In genomic region chr17:74514632-74515035, GRCh38 we compare ENCODE assay signal across 10 cellular contexts. TPM values are rescaled to one million over a fixed set of nuclear protein-coding genes. Genes with fewer than 3 reads are reported as not detected.
DNase-seq lines count a peak whose midpoint lies in the region; ATAC-seq, FAIRE-seq and TF ChIP-seq lines count a peak whose summit lies in the region.
"Had no signal": no experiment of that assay in that cellular context is flagged by ENCODE, and none has a peak within 500 bp of the region (broad histone marks: within the 10 kb centered on the region; RNA-seq: fewer than 3 reads in every experiment).

No MANE protein-coding gene starts in this region.

- H4K5ac ChIP-seq in mesendoderm (ENCODE audit: low read length), result no peak overlapping the region

- H3K79me1 ChIP-seq in mesendoderm (ENCODE audit: low read length), result no peaks in the 10 kb centered on the region

- no peak overlapping the region for H3K27ac ChIP-seq in mesendoderm (ENCODE audit: low read depth, low read length)
- H3K27ac ChIP-seq in left lung, result no peak overlapping the region
- H3K27ac ChIP-seq: pancreas had no signal

- peaks cover 14 to 27% (median 22%) of the 10 kb centered on the region in 7 donors for H3K9me3 Mint-ChIP-seq in CD14-positive monocyte
- peaks cover 21% of the 10 kb centered on the region for H3K9me3 Mint-ChIP-seq in activated T-cell treated with anti-CD3 and anti-CD28 coated beads, Interleukin-2, amount 50 U/mL, for 4 hours

- H3K9me3 ChIP-seq in left lung, result peaks cover 0 to 2% of the 10 kb centered on the region in 2 donors
- H3K9me3 ChIP-seq: pancreas had no signal

- H3K4me1 ChIP-seq in mesendoderm (ENCODE audit: control insufficient read depth, low read depth, low read length) (no peaks in the 10 kb centered on the region), left lung (peaks cover 0 to 18% of the 10 kb centered on the region in 2 donors)
- H3K4me1 ChIP-seq: pancreas had no signal

- peak overlapping the region; percentile 97 to 100 (median 99) for H3K27ac Mint-ChIP-seq in CD14-positive monocyte

- peak in 1 of 2 donors; percentile 10 for ATAC-seq in activated T-cell treated with anti-CD3 and anti-CD28 coated beads, Interleukin-2, amount 50 U/mL, for 4 hours
- ATAC-seq in GM18861 (IDR thresholded peaks at IDR 0.05; ENCODE audit: unreplicated experiment) (no peak), left lung (no peak), GM19328 (IDR thresholded peaks at IDR 0.05; ENCODE audit: unreplicated experiment) (no peak)

- H3K36me3 ChIP-seq in mesendoderm (ENCODE audit: control insufficient read depth, insufficient read depth, low read length) (no peaks in the 10 kb centered on the region), left lung (no peaks in the 10 kb centered on the region)
- H3K36me3 ChIP-seq: pancreas had no signal

- H3K4me3 ChIP-seq in mesendoderm (ENCODE audit: low read length) (peak overlapping the region; percentile 23), left lung (no peak overlapping the region)
- H3K4me3 ChIP-seq: pancreas had no signal

- TF ChIP-seq CTCF in CD14-positive monocyte (IDR thresholded peaks at IDR 0.05) (no peak), left lung (IDR thresholded peaks at IDR 0.05) (no peak)

- no peak overlapping the region for H2BK15ac ChIP-seq in mesendoderm (replicated peaks; ENCODE audit: low read depth)

- no peak for DNase-seq in CD14-positive monocyte (ENCODE audit: low spot score)
- peak; percentile 8 for DNase-seq in GM03348 (ENCODE audit: low spot score)
- DNase-seq in activated T-cell treated with anti-CD3 and anti-CD28 coated beads, Interleukin-2, amount 50 U/mL, for 4 hours, result no peak
- no peak for DNase-seq in mesendoderm
- DNase-seq in left lung, result no peak
- DNase-seq in frontal cortex (ENCODE audit: low spot score in 2 of 2), result no peak
- DNase-seq: pancreas had no signal

- no peak overlapping the region for H2BK5ac ChIP-seq in mesendoderm (ENCODE audit: low read length)

- intact Hi-C loops in CD14-positive monocyte (cut with micrococcal nuclease), result loop anchor here (2.0 kb wide), 2 partner anchors 18 to 54 kb away; no protein-coding TSS in a partner anchor
- intact Hi-C loops in left lung (cut with DNase I), result no loop called here

- WGBS in mesendoderm (ENCODE audit: extremely low coverage, insufficient coverage, low lambda C conversion rate), result no CpG with 5 or more reads among the region's 8 CpGs

- no peak overlapping the region for H3K18ac ChIP-seq in mesendoderm (ENCODE audit: low read length)

- H3K4me2 ChIP-seq in mesendoderm (ENCODE audit: low read length), result no peak overlapping the region

- H3K23ac ChIP-seq in mesendoderm (ENCODE audit: low read length), result no peak overlapping the region

- no peak overlapping the region for H3K56ac ChIP-seq in mesendoderm (ENCODE audit: low read length)

- H4K8ac ChIP-seq in mesendoderm (ENCODE audit: low read depth, low read length), result no peak overlapping the region

- H3K9ac ChIP-seq in mesendoderm (ENCODE audit: low read length), result no peak overlapping the region

- H2AK5ac ChIP-seq in mesendoderm (ENCODE audit: low read length), result no peak overlapping the region

- no peak overlapping the region for H2BK120ac ChIP-seq in mesendoderm (ENCODE audit: low read depth, low read length)

- peaks cover 47% of the 10 kb centered on the region for H3K4me1 Mint-ChIP-seq in CD14-positive monocyte
- peaks cover 22% of the 10 kb centered on the region for H3K4me1 Mint-ChIP-seq in activated T-cell treated with anti-CD3 and anti-CD28 coated beads, Interleukin-2, amount 50 U/mL, for 4 hours (ENCODE audit: low read depth)

- no peak overlapping the region for H3K4me3 Mint-ChIP-seq in CD14-positive monocyte
- peak overlapping the region; percentile 72 for H3K4me3 Mint-ChIP-seq in activated T-cell treated with anti-CD3 and anti-CD28 coated beads, Interleukin-2, amount 50 U/mL, for 4 hours

- no peak for FAIRE-seq in frontal cortex (lab: Jason Lieb, UNC)
- FAIRE-seq: pancreas had no signal

- peaks cover 44 to 45% of the 10 kb centered on the region in 2 donors for H3K36me3 Mint-ChIP-seq in CD14-positive monocyte
- H3K36me3 Mint-ChIP-seq in activated T-cell treated with anti-CD3 and anti-CD28 coated beads, Interleukin-2, amount 50 U/mL, for 4 hours (ENCODE audit: insufficient read depth), result peaks cover 9% of the 10 kb centered on the region

- H3K79me2 ChIP-seq in mesendoderm (ENCODE audit: control insufficient read depth, insufficient read depth, low read length), result no peaks in the 10 kb centered on the region

- peaks cover 0 to 20% (median 9%) of the 10 kb centered on the region in 3 donors for H3K27me3 Mint-ChIP-seq in CD14-positive monocyte (ENCODE audit: low read depth in 3 of 3)
- H3K27me3 Mint-ChIP-seq in activated T-cell treated with anti-CD3 and anti-CD28 coated beads, Interleukin-2, amount 50 U/mL, for 4 hours (ENCODE audit: low read depth), result peaks cover 27% of the 10 kb centered on the region

- no peaks in the 10 kb centered on the region for H3K27me3 ChIP-seq in mesendoderm (ENCODE audit: insufficient read depth, low read length, poor library complexity)
- H3K27me3 ChIP-seq in left lung, result peaks cover 0 to 17% of the 10 kb centered on the region in 2 donors
- H3K27me3 ChIP-seq: pancreas had no signal

- no peak overlapping the region for H3K4ac ChIP-seq in mesendoderm (ENCODE audit: low read depth, low read length)

RNA-seq across cellular contexts. Expression of gene CD300LB, which starts 16.6 kb away (rescaled TPM):
- polyA plus RNA-seq in CD14-positive monocyte, result 100 to 1,000 TPM in 1 of 2 donors, 10 to 100 TPM in 1; 88.0 to 102 TPM
- not detected for total RNA-seq in activated T-cell treated with anti-CD3 and anti-CD28 coated beads, Interleukin-2, amount 50 U/mL, for 4 hours
- polyA plus RNA-seq in mesendoderm (2013, experiment 1 of 2), result not detected
- polyA plus RNA-seq in mesendoderm (2013, experiment 2 of 2), result not detected
- total RNA-seq in left lung, result 1 to 10 TPM in 1 of 2 donors, under 1 TPM in 1; 0.58 to 1.6 TPM
- total RNA-seq in frontal cortex, result not detected
- total RNA-seq: HT1080 had no signal

RNA-seq across cellular contexts. Expression of gene CD300C, which starts 31.3 kb away (rescaled TPM):
- 100 to 1,000 TPM in 1 of 2 donors, 10 to 100 TPM in 1; 93.1 to 141 TPM for polyA plus RNA-seq in CD14-positive monocyte
- total RNA-seq in activated T-cell treated with anti-CD3 and anti-CD28 coated beads, Interleukin-2, amount 50 U/mL, for 4 hours, result not detected
- polyA plus RNA-seq in mesendoderm (2013, experiment 1 of 2), result not detected
- polyA plus RNA-seq in mesendoderm (2013, experiment 2 of 2), result not detected
- 10 to 100 TPM in 1 of 2 donors, 1 to 10 TPM in 1; 6.6 to 11.0 TPM for total RNA-seq in left lung
- total RNA-seq in frontal cortex, result not detected

RNA-seq across cellular contexts. Expression of gene CD300A, which starts 48.2 kb away (rescaled TPM):
- polyA plus RNA-seq in CD14-positive monocyte, result 100 to 1,000 TPM; 212 to 222 TPM
- 1 to 10 TPM; 1.3 to 2.6 (median 2.1) TPM for total RNA-seq in activated T-cell treated with anti-CD3 and anti-CD28 coated beads, Interleukin-2, amount 50 U/mL, for 4 hours
- 0.03 TPM for polyA plus RNA-seq in mesendoderm (2013, experiment 1 of 2)
- polyA plus RNA-seq in mesendoderm (2013, experiment 2 of 2), result 0.03 TPM
- 10 to 100 TPM in 1 of 2 donors, 1 to 10 TPM in 1; 9.1 to 35.5 TPM for total RNA-seq in left lung
- 2.4 TPM for total RNA-seq in frontal cortex
- total RNA-seq: HT1080 had no signal

RNA-seq across cellular contexts. Expression of gene CD300H, which starts 52.7 kb away (rescaled TPM):
- polyA plus RNA-seq in CD14-positive monocyte, result 100 to 1,000 TPM in 1 of 2 donors, 10 to 100 TPM in 1; 84.7 to 148 TPM
- total RNA-seq in activated T-cell treated with anti-CD3 and anti-CD28 coated beads, Interleukin-2, amount 50 U/mL, for 4 hours, result not detected
- polyA plus RNA-seq in mesendoderm (2013, experiment 1 of 2), result not detected
- polyA plus RNA-seq in mesendoderm (2013, experiment 2 of 2), result not detected
- total RNA-seq in left lung (under 1 TPM in 1 of 2 donors, not detected in 1; 0.76 TPM), frontal cortex (not detected)
- total RNA-seq: HT1080, pancreas had no signal
- polyA plus RNA-seq: pancreas had no signal

Comparison
In these comparisons a context has a peak if more than half of its experiments do, and no peak if none do; other contexts are left out.
1. intact Hi-C loops: an anchor here in CD14-positive monocyte (2.0 kb wide); none called in left lung.